8 cellular contexts compared by ENCODE assay signal in genomic region chr17:1111599-1112443, GRCh38.
DNase-seq lines count a peak whose midpoint lies in the region; ATAC-seq and TF ChIP-seq lines count a peak whose summit lies in the region.

No MANE protein-coding gene starts in this region.

- H3K27me3 ChIP-seq in right cardiac atrium (ENCODE audit: control insufficient read depth, insufficient read depth) = no peaks in the 10 kb centered on the region
- H3K27me3 ChIP-seq in stomach smooth muscle (ENCODE audit: control insufficient read depth in 1 of 2, insufficient read depth in 2 of 2, low read length in 2 of 2) = no peaks in the 10 kb centered on the region

- intact Hi-C loops in right cardiac atrium (cut with DNase I) = no loop called here

- DNase-seq in NCI-H2227 (lab: John Stamatoyannopoulos, UW; ENCODE audit: unreplicated experiment) (peak; percentile 52), NCI-H2227 treated with DMSO at 0.1 percent for 48 hours (lab: John Stamatoyannopoulos, UW) (no peak), right cardiac atrium (peak; percentile 54 to 84 (median 79)), EL (no peak), ACHN (no peak), GM10266 (ENCODE audit: extremely low spot score) (no peak)

- H3K4me3 ChIP-seq in right cardiac atrium (ENCODE audit: low read length) (no peak overlapping the region), stomach smooth muscle (ENCODE audit: low read length in 2 of 2) (no peak overlapping the region)

- in situ Hi-C loops in ACHN (cut with HindIII; ENCODE audit: low pct_ligation_motif_present, low pct_unique_long_range_greater_than_20kb, low sequenced_read_pairs) = no loop called here

- H3K4me1 ChIP-seq in right cardiac atrium (ENCODE audit: control insufficient read depth, insufficient read depth, low read length) (peaks cover 27% of the 10 kb centered on the region), stomach smooth muscle (ENCODE audit: control insufficient read depth, insufficient read depth, low read length) (peaks cover 62% of the 10 kb centered on the region)

- H3K9me3 ChIP-seq in right cardiac atrium (ENCODE audit: control insufficient read depth, low read length) (no peaks in the 10 kb centered on the region), stomach smooth muscle (ENCODE audit: control insufficient read depth in 2 of 2, low read length in 2 of 2) (no peaks in the 10 kb centered on the region)

- peak overlapping the region; percentile 49 to 58 for H3K9ac ChIP-seq in stomach smooth muscle (ENCODE audit: low read length in 2 of 2)

- no peak for TF ChIP-seq CTCF in GM10266 (IDR thresholded peaks at IDR 0.05; ENCODE audit: control insufficient read depth, insufficient read depth, low read depth, missing control alignments)

- ATAC-seq in SK-N-SH treated with all-trans-retinoic acid at 6 μM for 48 hours (peak; percentile 63), right cardiac atrium (peak; percentile 0 to 1)

- H3K36me3 ChIP-seq in stomach smooth muscle (ENCODE audit: control insufficient read depth in 2 of 2, insufficient read depth in 2 of 2, low read length in 2 of 2) = peaks cover 0 to 1% of the 10 kb centered on the region in 2 donors

- WGBS in right cardiac atrium = 68% methylated on average over 22 of the region's 22 CpGs

- peak overlapping the region; percentile 83 for H3K27ac ChIP-seq in right cardiac atrium (ENCODE audit: low read length)
- H3K27ac ChIP-seq in stomach smooth muscle (ENCODE audit: low read length) = peak overlapping the region; percentile 86

TF ChIP-seq in SK-N-SH treated with all-trans-retinoic acid at 6 μM for 48 hours, 23 proteins besides CTCF, POLR2A, EP300 and RAD21:
- TF ChIP-seq TOX (CRISPR knock-in tag; IDR thresholded peaks at IDR 0.05; ENCODE audit: borderline replicate concordance) (no peak), ZNF8 (CRISPR knock-in tag; IDR thresholded peaks at IDR 0.05) (no peak), CSDC2 (CRISPR knock-in tag; IDR thresholded peaks at IDR 0.05) (no peak), RARB (CRISPR knock-in tag; IDR thresholded peaks at IDR 0.05) (no peak), ARNTL (CRISPR knock-in tag; IDR thresholded peaks at IDR 0.05; ENCODE audit: borderline replicate concordance, low read depth) (no peak), TSHZ2 (CRISPR knock-in tag; IDR thresholded peaks at IDR 0.05) (no peak), ESRRG (CRISPR knock-in tag; IDR thresholded peaks at IDR 0.05) (no peak), CSRNP3 (CRISPR knock-in tag; IDR thresholded peaks at IDR 0.05) (no peak), BACH2 (CRISPR knock-in tag; IDR thresholded peaks at IDR 0.05; ENCODE audit: borderline replicate concordance) (no peak), ZFP30 (CRISPR knock-in tag; IDR thresholded peaks at IDR 0.05) (no peak), PPARA (CRISPR knock-in tag; IDR thresholded peaks at IDR 0.05; ENCODE audit: borderline replicate concordance) (no peak), CREB5 (CRISPR knock-in tag; IDR thresholded peaks at IDR 0.05; ENCODE audit: low read depth) (no peak)
- TF ChIP-seq, protein P1, sequence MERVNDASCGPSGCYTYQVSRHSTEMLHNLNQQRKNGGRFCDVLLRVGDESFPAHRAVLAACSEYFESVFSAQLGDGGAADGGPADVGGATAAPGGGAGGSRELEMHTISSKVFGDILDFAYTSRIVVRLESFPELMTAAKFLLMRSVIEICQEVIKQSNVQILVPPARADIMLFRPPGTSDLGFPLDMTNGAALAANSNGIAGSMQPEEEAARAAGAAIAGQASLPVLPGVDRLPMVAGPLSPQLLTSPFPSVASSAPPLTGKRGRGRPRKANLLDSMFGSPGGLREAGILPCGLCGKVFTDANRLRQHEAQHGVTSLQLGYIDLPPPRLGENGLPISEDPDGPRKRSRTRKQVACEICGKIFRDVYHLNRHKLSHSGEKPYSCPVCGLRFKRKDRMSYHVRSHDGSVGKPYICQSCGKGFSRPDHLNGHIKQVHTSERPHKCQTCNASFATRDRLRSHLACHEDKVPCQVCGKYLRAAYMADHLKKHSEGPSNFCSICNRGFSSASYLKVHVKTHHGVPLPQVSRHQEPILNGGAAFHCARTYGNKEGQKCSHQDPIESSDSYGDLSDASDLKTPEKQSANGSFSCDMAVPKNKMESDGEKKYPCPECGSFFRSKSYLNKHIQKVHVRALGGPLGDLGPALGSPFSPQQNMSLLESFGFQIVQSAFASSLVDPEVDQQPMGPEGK (CRISPR knock-in tag; IDR thresholded peaks at IDR 0.05; ENCODE audit: borderline replicate concordance) = no peak

Comparison
In these comparisons a context has a peak if more than half of its experiments do, and no peak if none do; other contexts are left out.
1. DNase-seq: peak in NCI-H2227 (single experiment) and right cardiac atrium (3 of 3); none in NCI-H2227 treated with DMSO at 0.1 percent for 48 hours (single experiment), EL (single experiment), ACHN (single experiment) and GM10266 (single experiment).